In genomic region chr12:50195832-50196231, GRCh38 we compare ENCODE assay signal across 15 cellular contexts. TPM values are rescaled to one million over a fixed set of nuclear protein-coding genes. Genes with fewer than 3 reads are reported as not detected.
DNase-seq lines count a peak whose midpoint lies in the region; ATAC-seq and TF ChIP-seq lines count a peak whose summit lies in the region.
"Had no signal": no experiment of that assay in that cellular context is flagged by ENCODE, and none has a peak within 500 bp of the region (broad histone marks: within the 10 kb centered on the region; RNA-seq: fewer than 3 reads in every experiment).

No MANE protein-coding gene starts in this region.

- TF ChIP-seq CTCF in uterus (IDR thresholded peaks at IDR 0.05): no peak

- intact Hi-C loops in uterus (cut with DNase I; ENCODE audit: low total_unique reads): no loop called here

- peak overlapping the region; percentile 62 to 80 for H3K27ac ChIP-seq in uterus
- H3K27ac ChIP-seq: WERI-Rb-1 had no signal

- H3K27me3 ChIP-seq in uterus: no peaks in the 10 kb centered on the region

- H3K36me3 ChIP-seq in uterus: no peaks in the 10 kb centered on the region

- ATAC-seq in HG03432 (IDR thresholded peaks at IDR 0.05; ENCODE audit: unreplicated experiment): no peak
- no peak for ATAC-seq in GM19324 (IDR thresholded peaks at IDR 0.05; ENCODE audit: low FRiP score, unreplicated experiment)

- no peaks in the 10 kb centered on the region for H3K4me1 ChIP-seq in uterus

- DNase-seq in NCI-H2029 treated with DMSO at 0.1 percent for 48 hours (lab: John Stamatoyannopoulos, UW): peak; percentile 10
- no peak for DNase-seq in NCI-H2029 (lab: John Stamatoyannopoulos, UW)
- DNase-seq in NCI-H2196 treated with DMSO at 0.1 percent for 48 hours (lab: John Stamatoyannopoulos, UW; ENCODE audit: unreplicated experiment): peak; percentile 30
- peak; percentile 54 for DNase-seq in fibroblast of peridontal ligament (ENCODE audit: extremely low read depth)
- DNase-seq in uterus: peak in 1 of 2 donors; percentile 44
- DNase-seq in NAMALWA (ENCODE audit: low spot score): no peak
- DNase-seq: activated gamma-delta T cell, aorta, GDM1, head of caudate nucleus, kidney glomerular epithelial cell, posterior cingulate gyrus, WERI-Rb-1 had no signal

- TF ChIP-seq POLR2A in uterus (IDR thresholded peaks at IDR 0.05): no peak

- no peak overlapping the region for H3K4me3 ChIP-seq in uterus

- H3K9me3 ChIP-seq in uterus: no peaks in the 10 kb centered on the region

RNA-seq across cellular contexts. Expression of gene CERS5, which starts 28.7 kb away (rescaled TPM):
- 10 to 100 TPM in 3 of 4 donors, 1 to 10 TPM in 1; 9.1 to 73.9 (median 40.5) TPM for total RNA-seq in uterus

Comparison
In these comparisons a context has a peak if more than half of its experiments do, and no peak if none do; other contexts are left out.
1. DNase-seq: peak in NCI-H2029 treated with DMSO at 0.1 percent for 48 hours (single experiment), NCI-H2196 treated with DMSO at 0.1 percent for 48 hours (single experiment) and fibroblast of peridontal ligament (single experiment); none in NCI-H2029 (single experiment) and NAMALWA (single experiment).